1 cellular context compared by ENCODE assay signal in genomic region chrX:40705658-40706312, GRCh38.
TF ChIP-seq lines count a peak whose summit lies in the region.

No MANE protein-coding gene starts in this region.

TF ChIP-seq in HepG2, 621 proteins besides CTCF, POLR2A, EP300 and RAD21:
- TF ChIP-seq ZNF124 (CRISPR knock-in tag; IDR thresholded peaks at IDR 0.05): no peak
- no peak for TF ChIP-seq SETDB1 (CRISPR knock-in tag; IDR thresholded peaks at IDR 0.05; ENCODE audit: borderline replicate concordance)
- no peak for TF ChIP-seq PBX3 (CRISPR knock-in tag; IDR thresholded peaks at IDR 0.05; ENCODE audit: borderline replicate concordance)
